Comparison of ENCODE assay signal across 9 cellular contexts in genomic region chr7:76486618-76487017, GRCh38. TPM values are rescaled to one million over a fixed set of nuclear protein-coding genes. Genes with fewer than 3 reads are reported as not detected.
DNase-seq lines count a peak whose midpoint lies in the region; ATAC-seq, FAIRE-seq and TF ChIP-seq lines count a peak whose summit lies in the region.
"Not testable (repeated sequence)": the region's sequence is repeated elsewhere in the genome, so short reads cannot be mapped to it uniquely, and the experiment has no call there.
"Had no signal": no experiment of that assay in that cellular context is flagged by ENCODE, and none has a peak within 500 bp of the region (broad histone marks: within the 10 kb centered on the region; RNA-seq: fewer than 3 reads in every experiment).

No MANE protein-coding gene starts in this region.

- not testable (repeated sequence) for H4K20me1 ChIP-seq in keratinocyte (ENCODE audit: control insufficient read depth, extremely low read depth, insufficient read depth, low read length)

- peak overlapping the region; percentile 25 for H3K4me3 Mint-ChIP-seq in T-helper 1 cell treated with Interleukin-12 subunit alpha and Interleukin-12 subunit beta and Interleukin-4 antibody, amounts not matched to agents 30 μg/mL and 1 μg/mL, for 36 hours
- H3K4me3 Mint-ChIP-seq in activated T-helper 2 cell treated with anti-CD3 and anti-CD28 coated beads, Interferon-gamma antibody, Interleukin-2, Interleukin-4, amounts not matched to agents 10 μg/mL and 5 μg/mL and 100 μg/mL, durations not matched to agents 14 hours and 24 hours and 36 hours (ENCODE audit: low read depth), result not testable (repeated sequence)

- H3K9ac ChIP-seq in keratinocyte (ENCODE audit: control insufficient read depth, extremely low read depth, insufficient read depth, low read length), result not testable (repeated sequence)

- not testable (repeated sequence) for H3K9me1 ChIP-seq in keratinocyte (ENCODE audit: control insufficient read depth, extremely low read depth, insufficient read depth, low read length)

- not testable (repeated sequence) for H3K36me3 ChIP-seq in keratinocyte (ENCODE audit: control insufficient read depth in 2 of 2, extremely low read depth in 1 of 2, insufficient read depth in 2 of 2, low read length in 2 of 2)

- not testable (repeated sequence) for H3K27me3 Mint-ChIP-seq in T-helper 1 cell treated with Interleukin-12 subunit alpha and Interleukin-12 subunit beta and Interleukin-4 antibody, amounts not matched to agents 30 μg/mL and 1 μg/mL, for 36 hours (ENCODE audit: low read depth); activated T-helper 2 cell treated with anti-CD3 and anti-CD28 coated beads, Interferon-gamma antibody, Interleukin-2, Interleukin-4, amounts not matched to agents 10 μg/mL and 5 μg/mL and 100 μg/mL, durations not matched to agents 14 hours and 24 hours and 36 hours (ENCODE audit: low read depth)

- H3K4me2 ChIP-seq in keratinocyte (ENCODE audit: control insufficient read depth, extremely low read depth, insufficient read depth, low read depth, low read length), result not testable (repeated sequence)

- dilution Hi-C loops in keratinocyte (cut with MboI; ENCODE audit: extremely low pct_ligation_motif_present, low sequenced_read_pairs), result not testable (repeated sequence)

- H3K27ac Mint-ChIP-seq in T-helper 1 cell treated with Interleukin-12 subunit alpha and Interleukin-12 subunit beta and Interleukin-4 antibody, amounts not matched to agents 30 μg/mL and 1 μg/mL, for 36 hours, result peak overlapping the region; percentile 79
- H3K27ac Mint-ChIP-seq in activated T-helper 2 cell treated with anti-CD3 and anti-CD28 coated beads, Interferon-gamma antibody, Interleukin-2, Interleukin-4, amounts not matched to agents 10 μg/mL and 5 μg/mL and 100 μg/mL, durations not matched to agents 14 hours and 24 hours and 36 hours, result peak overlapping the region; percentile 69

- FAIRE-seq in keratinocyte (lab: Jason Lieb, UNC), result peak; percentile 71

- H3K9me3 Mint-ChIP-seq in T-helper 1 cell treated with Interleukin-12 subunit alpha and Interleukin-12 subunit beta and Interleukin-4 antibody, amounts not matched to agents 30 μg/mL and 1 μg/mL, for 36 hours; activated T-helper 2 cell treated with anti-CD3 and anti-CD28 coated beads, Interferon-gamma antibody, Interleukin-2, Interleukin-4, amounts not matched to agents 10 μg/mL and 5 μg/mL and 100 μg/mL, durations not matched to agents 14 hours and 24 hours and 36 hours: not testable (repeated sequence)

- H3K27ac ChIP-seq in keratinocyte (ENCODE audit: control insufficient read depth, insufficient read depth, low read length), result not testable (repeated sequence)

- H3K9me3 ChIP-seq in keratinocyte (ENCODE audit: control insufficient read depth, low read depth, low read length), result not testable (repeated sequence)

- not testable (repeated sequence) for TF ChIP-seq CTCF in keratinocyte (optimal IDR thresholded peaks at IDR 0.05 in 1 of 3, IDR thresholded peaks at IDR 0.05 in 1 of 3, conservative IDR thresholded peaks at IDR 0.05 in 1 of 3; ENCODE audit: extremely low read depth in 1 of 3, insufficient read depth in 2 of 3, low read length in 3 of 3)

- not testable (repeated sequence) for H3K79me2 ChIP-seq in keratinocyte (ENCODE audit: control insufficient read depth, insufficient read depth, low read length)

- DNase-seq in activated T-helper 2 cell treated with anti-CD3 and anti-CD28 coated beads, Interferon-gamma antibody, Interleukin-2, Interleukin-4, amounts not matched to agents 10 μg/mL and 5 μg/mL and 100 μg/mL, durations not matched to agents 14 hours and 24 hours and 36 hours (ENCODE audit: low spot score); keratinocyte (ENCODE audit: low read depth, low spot score): not testable (repeated sequence)
- peak; percentile 35 for DNase-seq in stimulated activated CD8-positive, alpha-beta memory T cell treated with anti-CD3 and anti-CD28 coated beads, Interleukin-4, amount 100 ng/mL, for 24 hours (ENCODE audit: low read depth)

- not testable (repeated sequence) for H3K4me3 ChIP-seq in keratinocyte (ENCODE audit: control insufficient read depth in 2 of 3, extremely low read depth in 1 of 3, insufficient read depth in 2 of 3, low read depth in 1 of 3, low read length in 3 of 3)

- not testable (repeated sequence) for H3K4me1 ChIP-seq in keratinocyte (ENCODE audit: control insufficient read depth, extremely low read depth, insufficient read depth, low read length)

- not testable (repeated sequence) for H2AFZ ChIP-seq in keratinocyte (ENCODE audit: control insufficient read depth, low read length)

- H3K36me3 Mint-ChIP-seq in T-helper 1 cell treated with Interleukin-12 subunit alpha and Interleukin-12 subunit beta and Interleukin-4 antibody, amounts not matched to agents 30 μg/mL and 1 μg/mL, for 36 hours (ENCODE audit: low read depth), result not testable (repeated sequence)
- H3K36me3 Mint-ChIP-seq in activated T-helper 2 cell treated with anti-CD3 and anti-CD28 coated beads, Interferon-gamma antibody, Interleukin-2, Interleukin-4, amounts not matched to agents 10 μg/mL and 5 μg/mL and 100 μg/mL, durations not matched to agents 14 hours and 24 hours and 36 hours (ENCODE audit: low read depth), result peaks cover 13% of the 10 kb centered on the region

- not testable (repeated sequence) for H3K27me3 ChIP-seq in keratinocyte (ENCODE audit: control insufficient read depth, extremely low read depth, insufficient read depth, low read length)

- peak; percentile 98 for ATAC-seq in GM18508 (IDR thresholded peaks at IDR 0.05; ENCODE audit: insufficient read depth, unreplicated experiment)
- peak; percentile 98 for ATAC-seq in GM19455 (IDR thresholded peaks at IDR 0.05; ENCODE audit: unreplicated experiment)
- ATAC-seq in HG02678 (IDR thresholded peaks at IDR 0.05; ENCODE audit: unreplicated experiment), result peak; percentile 98
- ATAC-seq in HG03159 (IDR thresholded peaks at IDR 0.05; ENCODE audit: unreplicated experiment), result peak; percentile 97

- intact Hi-C loops in activated T-helper 2 cell treated with anti-CD3 and anti-CD28 coated beads, Interferon-gamma antibody, Interleukin-2, Interleukin-4, amounts not matched to agents 10 μg/mL and 5 μg/mL and 100 μg/mL, durations not matched to agents 14 hours and 24 hours and 36 hours (cut with micrococcal nuclease), result not testable (repeated sequence)

- not testable (repeated sequence) for H3K4me1 Mint-ChIP-seq in T-helper 1 cell treated with Interleukin-12 subunit alpha and Interleukin-12 subunit beta and Interleukin-4 antibody, amounts not matched to agents 30 μg/mL and 1 μg/mL, for 36 hours (ENCODE audit: low read depth); activated T-helper 2 cell treated with anti-CD3 and anti-CD28 coated beads, Interferon-gamma antibody, Interleukin-2, Interleukin-4, amounts not matched to agents 10 μg/mL and 5 μg/mL and 100 μg/mL, durations not matched to agents 14 hours and 24 hours and 36 hours (ENCODE audit: low read depth)

RNA-seq across cellular contexts. Expression of gene UPK3B, which starts 23.7 kb away (rescaled TPM):
- total RNA-seq in activated T-helper 2 cell treated with anti-CD3 and anti-CD28 coated beads, Interferon-gamma antibody, Interleukin-2, Interleukin-4, amounts not matched to agents 10 μg/mL and 5 μg/mL and 100 μg/mL, durations not matched to agents 14 hours and 24 hours and 36 hours, result 1.0 and 1.2 TPM in 2 replicates
- polyA plus RNA-seq in keratinocyte, result 2.6 to 11.9 TPM (median 7.5 TPM) in 3 replicates
- 5.5 TPM for polyA plus RNA-seq in keratinocyte (2011; ENCODE audit: low read depth)
- polyA plus RNA-seq in keratinocyte (2011; cell fraction: cytosol; rRNA removed), result 8.9 and 29.3 TPM in 2 replicates
- polyA plus RNA-seq in keratinocyte (2011; cell fraction: nucleus; rRNA removed), result 24.3 and 37.7 TPM in 2 replicates
- 20.4 and 23.9 TPM in 2 replicates for polyA plus RNA-seq in keratinocyte (2012; ENCODE audit: low replicate concordance)
- 5.6 to 13.5 TPM (median 8.2 TPM) in 3 replicates for polyA minus RNA-seq in keratinocyte
- polyA minus RNA-seq in keratinocyte (2011; cell fraction: cytosol; rRNA and poly(A)+ RNA removed), result 87.3 TPM
- polyA minus RNA-seq in keratinocyte (2011; cell fraction: nucleus; rRNA and poly(A)+ RNA removed), result 30.7 and 32.4 TPM in 2 replicates

RNA-seq across cellular contexts. Expression of gene DTX2, which starts 25.1 kb away (rescaled TPM):
- 24.7 and 26.3 TPM in 2 replicates for total RNA-seq in activated T-helper 2 cell treated with anti-CD3 and anti-CD28 coated beads, Interferon-gamma antibody, Interleukin-2, Interleukin-4, amounts not matched to agents 10 μg/mL and 5 μg/mL and 100 μg/mL, durations not matched to agents 14 hours and 24 hours and 36 hours
- polyA plus RNA-seq in keratinocyte, result 15.1 to 25.6 TPM (median 22.4 TPM) in 3 replicates
- polyA plus RNA-seq in keratinocyte (2011; ENCODE audit: low read depth), result 18.1 TPM
- polyA plus RNA-seq in keratinocyte (2011; cell fraction: cytosol; rRNA removed), result 17.9 and 29.8 TPM in 2 replicates
- 63.6 and 98.0 TPM in 2 replicates for polyA plus RNA-seq in keratinocyte (2011; cell fraction: nucleus; rRNA removed)
- polyA plus RNA-seq in keratinocyte (2012; ENCODE audit: low replicate concordance), result 28.4 and 35.3 TPM in 2 replicates
- polyA minus RNA-seq in keratinocyte, result 25.7 to 126 TPM (median 28.5 TPM) in 3 replicates
- 62.7 TPM for polyA minus RNA-seq in keratinocyte (2011; cell fraction: cytosol; rRNA and poly(A)+ RNA removed)
- 48.5 and 64.7 TPM in 2 replicates for polyA minus RNA-seq in keratinocyte (2011; cell fraction: nucleus; rRNA and poly(A)+ RNA removed)

RNA-seq across cellular contexts. Expression of gene SPDYE16, which starts 56.5 kb away (rescaled TPM):
- 0.14 and 0.30 TPM in 2 replicates for total RNA-seq in activated T-helper 2 cell treated with anti-CD3 and anti-CD28 coated beads, Interferon-gamma antibody, Interleukin-2, Interleukin-4, amounts not matched to agents 10 μg/mL and 5 μg/mL and 100 μg/mL, durations not matched to agents 14 hours and 24 hours and 36 hours
- polyA plus RNA-seq in keratinocyte, result not detected in 3 replicates
- polyA plus RNA-seq in keratinocyte (2011; ENCODE audit: low read depth), result not detected
- polyA plus RNA-seq in keratinocyte (2011; cell fraction: cytosol; rRNA removed), result not detected in 2 replicates
- polyA plus RNA-seq in keratinocyte (2011; cell fraction: nucleus; rRNA removed), result not detected in 2 replicates
- polyA plus RNA-seq in keratinocyte (2012; ENCODE audit: low replicate concordance), result 0.22 and 1.0 TPM in 2 replicates
- polyA minus RNA-seq in keratinocyte, result not detected in 3 replicates
- not detected for polyA minus RNA-seq in keratinocyte (2011; cell fraction: cytosol; rRNA and poly(A)+ RNA removed)
- not detected in 2 replicates for polyA minus RNA-seq in keratinocyte (2011; cell fraction: nucleus; rRNA and poly(A)+ RNA removed)
- total RNA-seq: glomerular endothelial cell had no signal
